In genomic region chr14:39175445-39176262, GRCh38 we compare ENCODE assay signal across 8 cellular contexts. TPM values are rescaled to one million over a fixed set of nuclear protein-coding genes. Genes with fewer than 3 reads are reported as not detected.
DNase-seq lines count a peak whose midpoint lies in the region; ATAC-seq and TF ChIP-seq lines count a peak whose summit lies in the region.

No MANE protein-coding gene starts in this region.

- peaks cover 44% of the 10 kb centered on the region for H3K36me3 ChIP-seq in osteoblast (ENCODE audit: insufficient read depth, low read length)

- H3K9me3 ChIP-seq in osteoblast (ENCODE audit: low read depth, low read length), result no peaks in the 10 kb centered on the region

- peak overlapping the region; percentile 73 for H2AFZ ChIP-seq in osteoblast (ENCODE audit: low read length)

- intact Hi-C loops in posterior vena cava (cut with DNase I), result loop anchor here in 1 of 2 donors (10.0 kb wide), 1 partner anchor 99 kb away; no protein-coding TSS in a partner anchor

- H3K9me3 Mint-ChIP-seq in activated CD4-positive, alpha-beta memory T cell treated with anti-CD3 and anti-CD28 coated beads, Interleukin-2, amount 10 ng/mL, durations not matched to agents 7 days and 5 days, result no peaks in the 10 kb centered on the region

- H3K4me3 Mint-ChIP-seq in activated CD4-positive, alpha-beta memory T cell treated with anti-CD3 and anti-CD28 coated beads, Interleukin-2, amount 10 ng/mL, durations not matched to agents 7 days and 5 days, result peak overlapping the region; percentile 96

- H3K27ac ChIP-seq in osteoblast (ENCODE audit: low read depth, low read length), result peak overlapping the region; percentile 76

- peak overlapping the region; percentile 92 for H3K4me2 ChIP-seq in osteoblast (ENCODE audit: insufficient read depth, low read length)

- no peak for TF ChIP-seq CTCF in osteoblast (IDR thresholded peaks at IDR 0.05; ENCODE audit: extremely low read depth, low read depth, low read length)

- peaks cover 12% of the 10 kb centered on the region for H4K20me1 ChIP-seq in osteoblast (ENCODE audit: insufficient read depth, low read length)

- POLR2A ChIA-PET in activated CD4-positive, alpha-beta memory T cell treated with anti-CD3 and anti-CD28 coated beads, Interleukin-2, amount 10 ng/mL, durations not matched to agents 7 days and 5 days (lab: Charles Lee), result interaction anchor here (0.6 to 3.0 kb wide), 22 partner anchors 10 to 256 kb away, joined by 3 to 57 read pairs (median 4); partner anchors contain the start of genes FBXO33, GEMIN2 and SEC23A

- CTCF ChIA-PET in activated CD4-positive, alpha-beta memory T cell treated with anti-CD3 and anti-CD28 coated beads, Interleukin-2, amount 10 ng/mL, durations not matched to agents 7 days and 5 days (lab: Charles Lee), result interaction anchor here (1.0 kb wide), 1 partner anchor 55 kb away, joined by 4 read pairs; no protein-coding TSS in a partner anchor

- peaks cover 20% of the 10 kb centered on the region for H3K4me1 ChIP-seq in osteoblast (ENCODE audit: insufficient read depth, low read length)

- peak overlapping the region; percentile 94 for H3K27ac Mint-ChIP-seq in activated CD4-positive, alpha-beta memory T cell treated with anti-CD3 and anti-CD28 coated beads, Interleukin-2, amount 10 ng/mL, durations not matched to agents 7 days and 5 days

- H3K27me3 ChIP-seq in osteoblast (ENCODE audit: insufficient read depth, low read length), result no peaks in the 10 kb centered on the region

- peaks cover 43% of the 10 kb centered on the region for H3K36me3 Mint-ChIP-seq in activated CD4-positive, alpha-beta memory T cell treated with anti-CD3 and anti-CD28 coated beads, Interleukin-2, amount 10 ng/mL, durations not matched to agents 7 days and 5 days (ENCODE audit: low read depth)

- H3K4me3 ChIP-seq in osteoblast (ENCODE audit: insufficient read depth, low read length), result peak overlapping the region; percentile 89

- H3K79me2 ChIP-seq in osteoblast (ENCODE audit: insufficient read depth, low read length), result peaks cover 34% of the 10 kb centered on the region

- peaks cover 54% of the 10 kb centered on the region for H3K4me1 Mint-ChIP-seq in activated CD4-positive, alpha-beta memory T cell treated with anti-CD3 and anti-CD28 coated beads, Interleukin-2, amount 10 ng/mL, durations not matched to agents 7 days and 5 days

- H3K27me3 Mint-ChIP-seq in activated CD4-positive, alpha-beta memory T cell treated with anti-CD3 and anti-CD28 coated beads, Interleukin-2, amount 10 ng/mL, durations not matched to agents 7 days and 5 days, result no peaks in the 10 kb centered on the region

- DNase-seq in DMS53 (lab: John Stamatoyannopoulos, UW), result peak; percentile 66
- DNase-seq in DMS53 treated with DMSO at 0.1 percent for 48 hours (lab: John Stamatoyannopoulos, UW; ENCODE audit: unreplicated experiment), result no peak
- DNase-seq in Kasumi-1 (lab: John Stamatoyannopoulos, UW), result peak; percentile 24 to 32
- peak; percentile 45 for DNase-seq in activated CD4-positive, alpha-beta memory T cell treated with anti-CD3 and anti-CD28 coated beads, Interleukin-2, amount 10 ng/mL, durations not matched to agents 7 days and 5 days
- peak; percentile 51 for DNase-seq in foreskin melanocyte
- peak; percentile 61 for DNase-seq in osteoblast (ENCODE audit: insufficient read length, low spot score, missing footprints)
- DNase-seq in posterior vena cava (ENCODE audit: low spot score), result no peak

- ATAC-seq in GM21619 (IDR thresholded peaks at IDR 0.05; ENCODE audit: unreplicated experiment), result peak; percentile 7

RNA-seq across cellular contexts. Expression of gene PNN, which starts 0.6 kb away (rescaled TPM):
- 10 to 100 TPM; 75.0 to 75.3 TPM for total RNA-seq in activated CD4-positive, alpha-beta memory T cell treated with anti-CD3 and anti-CD28 coated beads, Interleukin-2, amount 10 ng/mL, durations not matched to agents 7 days and 5 days
- total RNA-seq in osteoblast (11.5 and 13.4 TPM in 2 replicates), posterior vena cava (10 to 100 TPM; 37.7 to 42.6 TPM)

RNA-seq across cellular contexts. Expression of gene TRAPPC6B, which starts 5.5 kb away (rescaled TPM):
- 10 to 100 TPM; 31.9 to 37.3 TPM for total RNA-seq in activated CD4-positive, alpha-beta memory T cell treated with anti-CD3 and anti-CD28 coated beads, Interleukin-2, amount 10 ng/mL, durations not matched to agents 7 days and 5 days
- total RNA-seq in osteoblast, result 25.6 and 26.8 TPM in 2 replicates
- 10 to 100 TPM; 31.7 to 32.2 TPM for total RNA-seq in posterior vena cava

RNA-seq across cellular contexts. Expression of gene MIA2, which starts 58.1 kb away (rescaled TPM):
- total RNA-seq in activated CD4-positive, alpha-beta memory T cell treated with anti-CD3 and anti-CD28 coated beads, Interleukin-2, amount 10 ng/mL, durations not matched to agents 7 days and 5 days, result 10 to 100 TPM; 30.8 to 33.0 TPM
- total RNA-seq in osteoblast (25.0 and 25.3 TPM in 2 replicates), posterior vena cava (10 to 100 TPM; 19.9 to 21.1 TPM)

Comparison
In these comparisons a context has a peak if more than half of its experiments do, and no peak if none do; other contexts are left out.
1. DNase-seq: peak in DMS53 (single experiment), Kasumi-1 (2 of 2), activated CD4-positive, alpha-beta memory T cell treated with anti-CD3 and anti-CD28 coated beads, Interleukin-2, amount 10 ng/mL, durations not matched to agents 7 days and 5 days (single experiment), foreskin melanocyte (single experiment) and osteoblast (single experiment); none in DMS53 treated with DMSO at 0.1 percent for 48 hours (single experiment) and posterior vena cava (single experiment).